ENCODE assay signal across 9 cellular contexts in the genomic region with DNA sequence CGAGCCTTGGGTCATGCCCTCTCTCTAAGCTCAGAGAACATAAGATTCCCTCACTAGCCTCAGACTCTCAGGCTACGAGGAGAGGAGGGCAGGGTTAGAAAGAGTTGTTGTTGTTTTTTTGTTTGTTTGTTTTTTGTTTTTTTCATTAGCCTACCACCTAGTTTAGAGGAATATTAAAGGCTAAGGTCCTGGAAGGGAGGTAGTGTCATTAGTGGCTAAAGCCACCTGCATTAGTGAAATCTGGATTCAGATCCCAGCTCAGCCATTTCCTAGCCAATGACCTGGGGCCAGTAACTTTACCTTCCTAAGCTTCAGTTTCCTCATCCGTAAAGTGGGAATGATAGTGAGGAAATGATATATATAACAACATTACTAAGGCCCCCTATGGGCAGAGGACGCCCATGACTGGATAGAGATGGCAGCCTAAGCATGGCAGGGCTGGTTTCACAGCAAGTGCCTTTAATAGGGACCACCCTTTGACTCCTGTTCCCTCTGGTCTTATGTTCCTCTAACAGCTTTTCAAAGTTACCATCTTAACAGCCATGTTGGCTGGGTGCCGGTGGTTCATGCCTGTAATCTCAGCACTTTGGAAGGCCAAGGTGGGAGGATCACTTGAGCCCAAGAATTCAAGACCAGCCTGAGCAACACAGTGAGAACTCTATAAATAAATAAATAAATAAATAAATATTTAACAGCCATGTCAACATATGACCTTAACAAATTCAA. TPM values are rescaled to one million over a fixed set of nuclear protein-coding genes. Genes with fewer than 3 reads are reported as not detected.
DNase-seq lines count a peak whose midpoint lies in the region; ATAC-seq and TF ChIP-seq lines count a peak whose summit lies in the region.
"Had no signal": no experiment of that assay in that cellular context is flagged by ENCODE, and none has a peak within 500 bp of the region (broad histone marks: within the 10 kb centered on the region; RNA-seq: fewer than 3 reads in every experiment).

No MANE protein-coding gene starts in this region.

- DNase-seq in Calu3 (no peak), chondrocyte (ENCODE audit: low spot score) (no peak), psoas muscle (no peak), OCI-M2 (lab: John Stamatoyannopoulos, UW; ENCODE audit: unreplicated experiment) (no peak)
- DNase-seq in stimulated activated naive B cell treated with anti-CD40 and anti-IgM and Interleukin-4, amounts not matched to agents 10 μg/mL and 1 μg/mL and 100 μg/mL, for 72 hours, result no peak
- DNase-seq: head of caudate nucleus, NCI-H2029 treated with DMSO at 0.1 percent for 48 hours had no signal

- H3K79me2 ChIP-seq in KMS-11 (ENCODE audit: insufficient read depth, low read depth), result peaks cover 20% of the 10 kb centered on the region

- H3K27ac Mint-ChIP-seq in Calu3 (ENCODE audit: unreplicated experiment), result peak overlapping the region; percentile 99
- peak overlapping the region; percentile 100 for H3K27ac Mint-ChIP-seq in chondrocyte (ENCODE audit: unreplicated experiment)
- H3K27ac Mint-ChIP-seq in stimulated activated naive B cell treated with anti-CD40 and anti-IgM and Interleukin-4, amounts not matched to agents 10 μg/mL and 1 μg/mL and 100 μg/mL, for 72 hours, result no peak overlapping the region

- peaks cover 38% of the 10 kb centered on the region for H3K4me1 Mint-ChIP-seq in Calu3 (ENCODE audit: low read depth, unreplicated experiment)
- peaks cover 33% of the 10 kb centered on the region for H3K4me1 Mint-ChIP-seq in chondrocyte (ENCODE audit: low read depth)
- H3K4me1 Mint-ChIP-seq in stimulated activated naive B cell treated with anti-CD40 and anti-IgM and Interleukin-4, amounts not matched to agents 10 μg/mL and 1 μg/mL and 100 μg/mL, for 72 hours, result peaks cover 34% of the 10 kb centered on the region in 2 donors

- TF ChIP-seq CTCF in Calu3 (IDR thresholded peaks at IDR 0.05; ENCODE audit: unreplicated experiment) (no peak), KMS-11 (conservative IDR thresholded peaks at IDR 0.05; ENCODE audit: low read depth, low read length) (0 out of 2 replicates have a peak, but pooled peaks have one; percentile 15), chondrocyte (IDR thresholded peaks at IDR 0.05) (no peak), psoas muscle (IDR thresholded peaks at IDR 0.05) (no peak)

- H3K27me3 ChIP-seq in KMS-11 (ENCODE audit: insufficient read depth, low read depth) (no peaks in the 10 kb centered on the region), psoas muscle (ENCODE audit: insufficient read depth in 3 of 3, low read length in 2 of 3) (no peaks in the 10 kb centered on the region)

- H3K27ac ChIP-seq in KMS-11, result no peak overlapping the region
- peak overlapping the region; percentile 98 for H3K27ac ChIP-seq in psoas muscle

- H4K20me1 ChIP-seq in KMS-11 (ENCODE audit: insufficient read depth), result no peaks in the 10 kb centered on the region

- no peak overlapping the region for H3K4me2 ChIP-seq in KMS-11

- H2AFZ ChIP-seq in KMS-11 (ENCODE audit: low read depth), result no peak overlapping the region

- no TSS peak for BruUV-seq in Calu3 (replicated peaks; lab: Mats Ljungman, UMichigan)

- H3K9me3 Mint-ChIP-seq in Calu3 (ENCODE audit: low read depth, unreplicated experiment), result no peaks in the 10 kb centered on the region
- no peaks in the 10 kb centered on the region for H3K9me3 Mint-ChIP-seq in chondrocyte (ENCODE audit: low read depth)
- H3K9me3 Mint-ChIP-seq in stimulated activated naive B cell treated with anti-CD40 and anti-IgM and Interleukin-4, amounts not matched to agents 10 μg/mL and 1 μg/mL and 100 μg/mL, for 72 hours, result no peaks in the 10 kb centered on the region

- no peak for ATAC-seq in psoas muscle
- no peak for ATAC-seq in HG03432 (IDR thresholded peaks at IDR 0.05; ENCODE audit: unreplicated experiment)
- ATAC-seq in stimulated activated naive B cell treated with anti-CD40 and anti-IgM and Interleukin-4, amounts not matched to agents 10 μg/mL and 1 μg/mL and 100 μg/mL, for 72 hours (replicated peaks), result no peak

- CTCF ChIA-PET in Calu3 (lab: Charles Lee), result interaction anchor here (0.6 to 3.5 kb wide), 9 partner anchors 12 to 69 kb away, joined by 3 to 14 read pairs (median 8); no protein-coding TSS in a partner anchor

- H3K9me3 ChIP-seq in psoas muscle, result no peaks in the 10 kb centered on the region

- no peak overlapping the region for H3K9ac ChIP-seq in KMS-11

- H3K4me3 ChIP-seq in KMS-11 (IDR thresholded peaks at IDR 0.05; ENCODE audit: insufficient read depth, low read depth, low read length) (no peak overlapping the region), psoas muscle (no peak overlapping the region)

- H3K4me3 Mint-ChIP-seq in Calu3 (ENCODE audit: low read depth, unreplicated experiment) (no peak overlapping the region), chondrocyte (ENCODE audit: unreplicated experiment) (no peak overlapping the region)
- H3K4me3 Mint-ChIP-seq in stimulated activated naive B cell treated with anti-CD40 and anti-IgM and Interleukin-4, amounts not matched to agents 10 μg/mL and 1 μg/mL and 100 μg/mL, for 72 hours, result no peak overlapping the region

- intact Hi-C loops in Calu3 (cut with micrococcal nuclease; ENCODE audit: unreplicated experiment) (loop anchor here (1.0 kb wide), 1 partner anchor 52 kb away; no protein-coding TSS in a partner anchor), psoas muscle (cut with DNase I) (loop anchor here (5.0 kb wide), 2 partner anchors 38 to 52 kb away; no protein-coding TSS in a partner anchor)

- WGBS in psoas muscle, 3 donors, result 36 to 61% (median 42%) methylated on average over 5 of the region's 5 CpGs

- no peaks in the 10 kb centered on the region for H3K36me3 ChIP-seq in KMS-11 (ENCODE audit: insufficient read depth)
- H3K36me3 ChIP-seq in psoas muscle (ENCODE audit: insufficient read depth in 1 of 2, low read depth in 1 of 2), result no peaks in the 10 kb centered on the region

- H3K36me3 Mint-ChIP-seq in Calu3 (ENCODE audit: insufficient read depth, unreplicated experiment) (peaks cover 45% of the 10 kb centered on the region), chondrocyte (ENCODE audit: low read depth) (peaks cover 20% of the 10 kb centered on the region)
- peaks cover 18 to 27% of the 10 kb centered on the region in 2 donors for H3K36me3 Mint-ChIP-seq in stimulated activated naive B cell treated with anti-CD40 and anti-IgM and Interleukin-4, amounts not matched to agents 10 μg/mL and 1 μg/mL and 100 μg/mL, for 72 hours

- H3K4me1 ChIP-seq in KMS-11 (ENCODE audit: low read depth, poor library complexity, severe bottlenecking) (peaks cover 32% of the 10 kb centered on the region), psoas muscle (peaks cover 15% of the 10 kb centered on the region)

- no peaks in the 10 kb centered on the region for H3K27me3 Mint-ChIP-seq in Calu3 (ENCODE audit: unreplicated experiment)
- H3K27me3 Mint-ChIP-seq in chondrocyte (ENCODE audit: low read depth), result no peaks in the 10 kb centered on the region
- H3K27me3 Mint-ChIP-seq in stimulated activated naive B cell treated with anti-CD40 and anti-IgM and Interleukin-4, amounts not matched to agents 10 μg/mL and 1 μg/mL and 100 μg/mL, for 72 hours, result no peaks in the 10 kb centered on the region

RNA-seq across cellular contexts. Expression of a gene that starts 5.1 kb away (rescaled TPM):
- total RNA-seq in Calu3 (2022) (294 and 326 TPM in 2 replicates), chondrocyte (68.5 to 241 TPM (median 227 TPM) in 3 replicates), psoas muscle (100 to 1,000 TPM in 1 of 4 donors, 10 to 100 TPM in 3; 16.1 to 220 (median 65.4) TPM)
- 100 to 1,000 TPM; 114 to 744 (median 487) TPM for polyA plus RNA-seq in psoas muscle
